Comparison of ENCODE assay signal across 1 cellular context in the genomic region with DNA sequence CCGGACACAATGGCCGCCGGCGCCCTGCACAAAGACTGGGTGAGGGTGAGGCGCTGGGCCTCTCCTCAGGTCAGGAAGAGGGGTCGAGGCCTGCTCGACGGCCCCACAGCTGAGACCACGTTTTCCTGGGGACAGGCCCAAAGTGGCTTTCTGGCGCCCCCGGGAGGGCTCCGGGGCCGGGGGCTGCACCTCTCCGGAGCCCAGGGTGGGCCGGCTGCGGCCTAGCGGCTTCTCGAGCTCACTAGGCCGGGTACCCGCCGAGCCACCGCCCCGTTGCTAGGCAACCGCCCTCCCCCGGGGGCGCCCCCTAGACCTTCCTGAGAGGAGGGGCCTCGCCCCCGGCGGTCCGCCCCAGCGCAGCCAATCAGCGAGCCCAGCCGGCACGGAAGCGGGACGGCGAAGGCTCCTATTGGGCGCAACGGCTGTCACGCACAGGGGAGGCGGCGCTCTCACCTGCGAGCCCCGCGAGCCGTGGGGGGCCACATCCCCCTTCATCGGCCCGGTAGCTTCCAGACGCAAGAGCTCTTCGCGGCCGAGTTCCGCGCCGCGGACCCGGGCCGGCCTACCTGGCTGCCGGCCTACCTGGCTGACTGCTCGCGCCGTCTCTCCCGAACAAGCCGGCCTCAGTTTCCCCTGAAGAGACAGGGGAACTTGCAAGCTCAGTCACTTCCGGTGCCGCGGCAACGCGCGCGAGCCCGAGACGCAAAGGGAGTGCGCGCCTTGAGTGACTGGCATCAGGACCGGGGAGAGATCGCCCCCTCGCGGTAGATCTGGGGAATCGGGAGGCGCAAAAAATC.
TF ChIP-seq lines count a peak whose summit lies in the region.

No MANE protein-coding gene starts in this region.

TF ChIP-seq in H1, 55 proteins besides CTCF, POLR2A, EP300 and RAD21:
- no peak for TF ChIP-seq TCF12 (IDR thresholded peaks at IDR 0.05; ENCODE audit: low read depth, low read length)
- no peak for TF ChIP-seq CBX5 (IDR thresholded peaks at IDR 0.05; ENCODE audit: low read depth, low read length)
- TF ChIP-seq CHD2 (IDR thresholded peaks at IDR 0.05; ENCODE audit: low read length) = peak; percentile 92
- 0 out of 4 replicates have a peak, but pooled peaks of 1 of the 2 experiments have one; percentile 57 for TF ChIP-seq SIN3A (conservative IDR thresholded peaks at IDR 0.05 in 1 of 2, IDR thresholded peaks at IDR 0.05 in 1 of 2; ENCODE audit: low read depth in 1 of 2, low read length in 2 of 2)
- no peak for TF ChIP-seq RNF2 (IDR thresholded peaks at IDR 0.05; ENCODE audit: borderline replicate concordance, low read depth, low read length, missing control alignments, poor library complexity, severe bottlenecking)
- no peak for TF ChIP-seq ZNF274 (IDR thresholded peaks at IDR 0.05; ENCODE audit: borderline replicate concordance, extremely low read depth, low read length)
- peak; percentile 81; the same call in 1 of the 2 replicates for TF ChIP-seq GABPA (IDR thresholded peaks at IDR 0.05; ENCODE audit: borderline replicate concordance, insufficient read depth, low read length)
- TF ChIP-seq TEAD4 (IDR thresholded peaks at IDR 0.05; ENCODE audit: low read depth, low read length) = no peak
- no peak for TF ChIP-seq KDM1A (IDR thresholded peaks at IDR 0.05; ENCODE audit: borderline replicate concordance, low read length)
- TF ChIP-seq JUND (IDR thresholded peaks at IDR 0.05; ENCODE audit: low read length) = peak; percentile 51
- no peak for TF ChIP-seq NANOG (IDR thresholded peaks at IDR 0.05; ENCODE audit: insufficient read depth, low read depth, low read length, poor library complexity, severe bottlenecking)
- TF ChIP-seq CTBP2 (IDR thresholded peaks at IDR 0.05; ENCODE audit: borderline replicate concordance, insufficient read depth, insufficient read length, low read length) = no peak
- peak; percentile 100 for TF ChIP-seq ASH2L (IDR thresholded peaks at IDR 0.05; ENCODE audit: low read length)
- TF ChIP-seq SIRT6 (IDR thresholded peaks at IDR 0.05; ENCODE audit: low read length) = no peak
- no peak for TF ChIP-seq EZH2 (IDR thresholded peaks at IDR 0.05; ENCODE audit: low read depth, low read length, severe bottlenecking)
- TF ChIP-seq BRCA1 (IDR thresholded peaks at IDR 0.05; ENCODE audit: low read depth, low read length) = no peak
- no peak for TF ChIP-seq EGR1 (IDR thresholded peaks at IDR 0.05; ENCODE audit: borderline replicate concordance, low read depth, low read length)
- TF ChIP-seq, protein P1, sequence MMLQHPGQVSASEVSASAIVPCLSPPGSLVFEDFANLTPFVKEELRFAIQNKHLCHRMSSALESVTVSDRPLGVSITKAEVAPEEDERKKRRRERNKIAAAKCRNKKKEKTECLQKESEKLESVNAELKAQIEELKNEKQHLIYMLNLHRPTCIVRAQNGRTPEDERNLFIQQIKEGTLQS (IDR thresholded peaks at IDR 0.05; ENCODE audit: insufficient read depth, low read depth, low read length) = no peak
- TF ChIP-seq TAF1 (IDR thresholded peaks at IDR 0.05; ENCODE audit: low read depth, low read length) = peak; percentile 66
- no peak; the same call in 1 of the 2 replicates for TF ChIP-seq NRF1 (IDR thresholded peaks at IDR 0.05; ENCODE audit: low read depth, low read length)
- peak; percentile 90 for TF ChIP-seq SP2 (IDR thresholded peaks at IDR 0.05; ENCODE audit: low read length)
- TF ChIP-seq RXRA (IDR thresholded peaks at IDR 0.05; ENCODE audit: insufficient read depth, low read depth, low read length) = no peak
- TF ChIP-seq KDM4A (IDR thresholded peaks at IDR 0.05; ENCODE audit: low read depth, low read length, severe bottlenecking) = peak; percentile 97
- TF ChIP-seq SUZ12 (IDR thresholded peaks at IDR 0.05; ENCODE audit: low read length) = no peak
- TF ChIP-seq, protein P2, sequence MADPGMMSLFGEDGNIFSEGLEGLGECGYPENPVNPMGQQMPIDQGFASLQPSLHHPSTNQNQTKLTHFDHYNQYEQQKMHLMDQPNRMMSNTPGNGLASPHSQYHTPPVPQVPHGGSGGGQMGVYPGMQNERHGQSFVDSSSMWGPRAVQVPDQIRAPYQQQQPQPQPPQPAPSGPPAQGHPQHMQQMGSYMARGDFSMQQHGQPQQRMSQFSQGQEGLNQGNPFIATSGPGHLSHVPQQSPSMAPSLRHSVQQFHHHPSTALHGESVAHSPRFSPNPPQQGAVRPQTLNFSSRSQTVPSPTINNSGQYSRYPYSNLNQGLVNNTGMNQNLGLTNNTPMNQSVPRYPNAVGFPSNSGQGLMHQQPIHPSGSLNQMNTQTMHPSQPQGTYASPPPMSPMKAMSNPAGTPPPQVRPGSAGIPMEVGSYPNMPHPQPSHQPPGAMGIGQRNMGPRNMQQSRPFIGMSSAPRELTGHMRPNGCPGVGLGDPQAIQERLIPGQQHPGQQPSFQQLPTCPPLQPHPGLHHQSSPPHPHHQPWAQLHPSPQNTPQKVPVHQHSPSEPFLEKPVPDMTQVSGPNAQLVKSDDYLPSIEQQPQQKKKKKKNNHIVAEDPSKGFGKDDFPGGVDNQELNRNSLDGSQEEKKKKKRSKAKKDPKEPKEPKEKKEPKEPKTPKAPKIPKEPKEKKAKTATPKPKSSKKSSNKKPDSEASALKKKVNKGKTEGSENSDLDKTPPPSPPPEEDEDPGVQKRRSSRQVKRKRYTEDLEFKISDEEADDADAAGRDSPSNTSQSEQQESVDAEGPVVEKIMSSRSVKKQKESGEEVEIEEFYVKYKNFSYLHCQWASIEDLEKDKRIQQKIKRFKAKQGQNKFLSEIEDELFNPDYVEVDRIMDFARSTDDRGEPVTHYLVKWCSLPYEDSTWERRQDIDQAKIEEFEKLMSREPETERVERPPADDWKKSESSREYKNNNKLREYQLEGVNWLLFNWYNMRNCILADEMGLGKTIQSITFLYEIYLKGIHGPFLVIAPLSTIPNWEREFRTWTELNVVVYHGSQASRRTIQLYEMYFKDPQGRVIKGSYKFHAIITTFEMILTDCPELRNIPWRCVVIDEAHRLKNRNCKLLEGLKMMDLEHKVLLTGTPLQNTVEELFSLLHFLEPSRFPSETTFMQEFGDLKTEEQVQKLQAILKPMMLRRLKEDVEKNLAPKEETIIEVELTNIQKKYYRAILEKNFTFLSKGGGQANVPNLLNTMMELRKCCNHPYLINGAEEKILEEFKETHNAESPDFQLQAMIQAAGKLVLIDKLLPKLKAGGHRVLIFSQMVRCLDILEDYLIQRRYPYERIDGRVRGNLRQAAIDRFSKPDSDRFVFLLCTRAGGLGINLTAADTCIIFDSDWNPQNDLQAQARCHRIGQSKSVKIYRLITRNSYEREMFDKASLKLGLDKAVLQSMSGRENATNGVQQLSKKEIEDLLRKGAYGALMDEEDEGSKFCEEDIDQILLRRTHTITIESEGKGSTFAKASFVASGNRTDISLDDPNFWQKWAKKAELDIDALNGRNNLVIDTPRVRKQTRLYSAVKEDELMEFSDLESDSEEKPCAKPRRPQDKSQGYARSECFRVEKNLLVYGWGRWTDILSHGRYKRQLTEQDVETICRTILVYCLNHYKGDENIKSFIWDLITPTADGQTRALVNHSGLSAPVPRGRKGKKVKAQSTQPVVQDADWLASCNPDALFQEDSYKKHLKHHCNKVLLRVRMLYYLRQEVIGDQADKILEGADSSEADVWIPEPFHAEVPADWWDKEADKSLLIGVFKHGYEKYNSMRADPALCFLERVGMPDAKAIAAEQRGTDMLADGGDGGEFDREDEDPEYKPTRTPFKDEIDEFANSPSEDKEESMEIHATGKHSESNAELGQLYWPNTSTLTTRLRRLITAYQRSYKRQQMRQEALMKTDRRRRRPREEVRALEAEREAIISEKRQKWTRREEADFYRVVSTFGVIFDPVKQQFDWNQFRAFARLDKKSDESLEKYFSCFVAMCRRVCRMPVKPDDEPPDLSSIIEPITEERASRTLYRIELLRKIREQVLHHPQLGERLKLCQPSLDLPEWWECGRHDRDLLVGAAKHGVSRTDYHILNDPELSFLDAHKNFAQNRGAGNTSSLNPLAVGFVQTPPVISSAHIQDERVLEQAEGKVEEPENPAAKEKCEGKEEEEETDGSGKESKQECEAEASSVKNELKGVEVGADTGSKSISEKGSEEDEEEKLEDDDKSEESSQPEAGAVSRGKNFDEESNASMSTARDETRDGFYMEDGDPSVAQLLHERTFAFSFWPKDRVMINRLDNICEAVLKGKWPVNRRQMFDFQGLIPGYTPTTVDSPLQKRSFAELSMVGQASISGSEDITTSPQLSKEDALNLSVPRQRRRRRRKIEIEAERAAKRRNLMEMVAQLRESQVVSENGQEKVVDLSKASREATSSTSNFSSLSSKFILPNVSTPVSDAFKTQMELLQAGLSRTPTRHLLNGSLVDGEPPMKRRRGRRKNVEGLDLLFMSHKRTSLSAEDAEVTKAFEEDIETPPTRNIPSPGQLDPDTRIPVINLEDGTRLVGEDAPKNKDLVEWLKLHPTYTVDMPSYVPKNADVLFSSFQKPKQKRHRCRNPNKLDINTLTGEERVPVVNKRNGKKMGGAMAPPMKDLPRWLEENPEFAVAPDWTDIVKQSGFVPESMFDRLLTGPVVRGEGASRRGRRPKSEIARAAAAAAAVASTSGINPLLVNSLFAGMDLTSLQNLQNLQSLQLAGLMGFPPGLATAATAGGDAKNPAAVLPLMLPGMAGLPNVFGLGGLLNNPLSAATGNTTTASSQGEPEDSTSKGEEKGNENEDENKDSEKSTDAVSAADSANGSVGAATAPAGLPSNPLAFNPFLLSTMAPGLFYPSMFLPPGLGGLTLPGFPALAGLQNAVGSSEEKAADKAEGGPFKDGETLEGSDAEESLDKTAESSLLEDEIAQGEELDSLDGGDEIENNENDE (IDR thresholded peaks at IDR 0.05; ENCODE audit: insufficient replicate concordance, low read length) = no peak
- no peak for TF ChIP-seq POU5F1 (IDR thresholded peaks at IDR 0.05; ENCODE audit: low read depth, low read length)
- no peak for TF ChIP-seq USF2 (IDR thresholded peaks at IDR 0.05; ENCODE audit: low read length)
- no peak for TF ChIP-seq FOSL1 (IDR thresholded peaks at IDR 0.05; ENCODE audit: insufficient read depth, low read depth, low read length)
- peak; percentile 98 for TF ChIP-seq SP1 (IDR thresholded peaks at IDR 0.05; ENCODE audit: low read depth, low read length)
- TF ChIP-seq YY1 (IDR thresholded peaks at IDR 0.05; ENCODE audit: low read depth, low read length) = peak; percentile 92
- peak; percentile 78; the same call in 1 of the 2 replicates for TF ChIP-seq SP4 (IDR thresholded peaks at IDR 0.05; ENCODE audit: low read length)
- TF ChIP-seq CBX8 (IDR thresholded peaks at IDR 0.05; ENCODE audit: borderline replicate concordance, low read depth, low read length) = no peak
- TF ChIP-seq POLR2AphosphoS5 (IDR thresholded peaks at IDR 0.05; ENCODE audit: low read depth, low read length) = peak; percentile 42; the same call in 1 of the 2 replicates
- TF ChIP-seq RFX5 (IDR thresholded peaks at IDR 0.05; ENCODE audit: borderline replicate concordance, low read depth, low read length) = no peak
- TF ChIP-seq RBBP5 (IDR thresholded peaks at IDR 0.05; ENCODE audit: borderline replicate concordance, low read depth, low read length) = peak; percentile 100
- TF ChIP-seq TBP (IDR thresholded peaks at IDR 0.05; ENCODE audit: low read depth, low read length) = peak; percentile 69
- TF ChIP-seq JUN (IDR thresholded peaks at IDR 0.05; ENCODE audit: low read depth, low read length) = no peak
- no peak for TF ChIP-seq SRF (IDR thresholded peaks at IDR 0.05; ENCODE audit: low read depth, low read length)
- no peak for TF ChIP-seq CEBPB (IDR thresholded peaks at IDR 0.05; ENCODE audit: low read depth, low read length)
- TF ChIP-seq TAF7 (optimal IDR thresholded peaks at IDR 0.05; ENCODE audit: borderline replicate concordance, low read depth, low read length) = peak; percentile 50
- TF ChIP-seq KDM5A (IDR thresholded peaks at IDR 0.05; ENCODE audit: low read length) = peak; percentile 50; the same call in 1 of the 2 replicates
- no peak for TF ChIP-seq HDAC2 (IDR thresholded peaks at IDR 0.05; ENCODE audit: borderline replicate concordance in 1 of 2, low read depth in 2 of 2, low read length in 2 of 2)
- TF ChIP-seq MAFK (IDR thresholded peaks at IDR 0.05; ENCODE audit: low read depth, low read length) = peak; percentile 17; the same call in 1 of the 2 replicates
- TF ChIP-seq BACH1 (IDR thresholded peaks at IDR 0.05; ENCODE audit: low read length) = no peak
- TF ChIP-seq GTF2F1 (IDR thresholded peaks at IDR 0.05; ENCODE audit: borderline replicate concordance, low read depth, low read length) = peak; percentile 23; the same call in 1 of the 2 replicates
- TF ChIP-seq CHD1 (IDR thresholded peaks at IDR 0.05; ENCODE audit: low read depth, low read length) = no peak
- no peak for TF ChIP-seq BCL11A (IDR thresholded peaks at IDR 0.05; ENCODE audit: low read depth in 2 of 2, low read length in 2 of 2)
- TF ChIP-seq HDAC6 (IDR thresholded peaks at IDR 0.05; ENCODE audit: low read depth, low read length) = no peak
- TF ChIP-seq CREB1 (IDR thresholded peaks at IDR 0.05) = peak; percentile 64
- TF ChIP-seq, protein P3, sequence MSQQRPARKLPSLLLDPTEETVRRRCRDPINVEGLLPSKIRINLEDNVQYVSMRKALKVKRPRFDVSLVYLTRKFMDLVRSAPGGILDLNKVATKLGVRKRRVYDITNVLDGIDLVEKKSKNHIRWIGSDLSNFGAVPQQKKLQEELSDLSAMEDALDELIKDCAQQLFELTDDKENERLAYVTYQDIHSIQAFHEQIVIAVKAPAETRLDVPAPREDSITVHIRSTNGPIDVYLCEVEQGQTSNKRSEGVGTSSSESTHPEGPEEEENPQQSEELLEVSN (IDR thresholded peaks at IDR 0.05) = peak; percentile 33
- TF ChIP-seq SIX5 (IDR thresholded peaks at IDR 0.05; ENCODE audit: low read depth, low read length) = no peak
- TF ChIP-seq, protein P4, sequence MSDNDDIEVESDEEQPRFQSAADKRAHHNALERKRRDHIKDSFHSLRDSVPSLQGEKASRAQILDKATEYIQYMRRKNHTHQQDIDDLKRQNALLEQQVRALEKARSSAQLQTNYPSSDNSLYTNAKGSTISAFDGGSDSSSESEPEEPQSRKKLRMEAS (IDR thresholded peaks at IDR 0.05) = 0 out of 2 replicates have a peak, but pooled peaks have one; percentile 38
- peak; percentile 88 for TF ChIP-seq PHF8 (conservative IDR thresholded peaks at IDR 0.05; ENCODE audit: low read depth, low read length)
- 0 out of 2 replicates have a peak, but pooled peaks have one; percentile 53 for TF ChIP-seq ATF2 (IDR thresholded peaks at IDR 0.05; ENCODE audit: low read length)
- TF ChIP-seq SAP30 (IDR thresholded peaks at IDR 0.05; ENCODE audit: insufficient read depth, insufficient replicate concordance, low read length) = peak; percentile 1
TF ChIP-seq in H1: peak in this region for 24.
